23 cellular contexts compared by ENCODE assay signal in the genomic region with DNA sequence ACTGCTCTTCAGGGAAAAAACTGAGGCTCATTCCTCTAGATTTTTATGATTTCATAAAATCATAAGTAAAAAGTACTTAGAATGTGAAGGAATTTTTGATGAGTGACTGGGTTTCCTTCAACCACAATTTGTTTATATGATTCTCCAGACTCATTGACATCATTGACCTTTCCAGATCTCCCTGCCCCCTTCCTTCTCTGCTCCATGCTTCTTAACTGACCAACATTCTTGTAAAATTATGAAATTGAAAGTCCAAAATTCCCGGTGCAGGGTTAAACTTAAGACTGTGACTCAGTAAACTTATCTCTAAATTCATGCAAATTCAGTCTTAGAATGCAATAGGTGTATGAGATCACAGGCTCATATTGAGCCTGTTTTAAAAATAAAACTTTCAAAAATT.
A peak's percentile ranks its signal among the peaks of the same experiment; 100 is the strongest.
DNase-seq lines count a peak whose midpoint lies in the region; ATAC-seq and TF ChIP-seq lines count a peak whose summit lies in the region.
"Had no signal": no experiment of that assay in that cellular context is flagged by ENCODE, and none has a peak within 500 bp of the region (broad histone marks: within the 10 kb centered on the region; RNA-seq: fewer than 3 reads in every experiment).

No MANE protein-coding gene starts in this region.

- no peaks in the 10 kb centered on the region for H3K36me3 ChIP-seq in SJSA1
- H3K36me3 ChIP-seq in skeletal muscle satellite cell (ENCODE audit: insufficient read depth, low read length): no peaks in the 10 kb centered on the region
- H3K36me3 ChIP-seq in thyroid gland: no peaks in the 10 kb centered on the region
- H3K36me3 ChIP-seq: gastroesophageal sphincter, ovary had no signal

- no peak overlapping the region for H3K4me3 ChIP-seq in SJSA1
- peak overlapping the region; percentile 22 for H3K4me3 ChIP-seq in skeletal muscle satellite cell (ENCODE audit: low read length)
- no peak overlapping the region for H3K4me3 ChIP-seq in thyroid gland (replicated peaks in 1 of 3)
- H3K4me3 ChIP-seq: gastroesophageal sphincter, ovary, testis had no signal

- H3K4me1 ChIP-seq in SJSA1 (replicated peaks) (peaks cover 10% of the 10 kb centered on the region), skeletal muscle satellite cell (ENCODE audit: control insufficient read depth, insufficient read depth, low read length) (peaks cover 36% of the 10 kb centered on the region), thyroid gland (no peaks in the 10 kb centered on the region)
- H3K4me1 ChIP-seq: gastroesophageal sphincter had no signal

- H3K27me3 ChIP-seq in SJSA1 (replicated peaks) (no peaks in the 10 kb centered on the region), skeletal muscle satellite cell (ENCODE audit: control insufficient read depth, insufficient read depth, low read length) (no peaks in the 10 kb centered on the region), thyroid gland (no peaks in the 10 kb centered on the region)
- H3K27me3 ChIP-seq: gastroesophageal sphincter, ovary, testis had no signal

- no peaks in the 10 kb centered on the region for H3K9me3 ChIP-seq in SJSA1 (replicated peaks)
- H3K9me3 ChIP-seq in skeletal muscle satellite cell (replicated peaks; ENCODE audit: low read length): no peaks in the 10 kb centered on the region
- H3K9me3 ChIP-seq in thyroid gland: no peaks in the 10 kb centered on the region
- H3K9me3 ChIP-seq: gastroesophageal sphincter, ovary, testis had no signal

- TF ChIP-seq POLR2A in thyroid gland (IDR thresholded peaks at IDR 0.05): no peak

- no peak for TF ChIP-seq CTCF in thyroid gland (IDR thresholded peaks at IDR 0.05)

- H3K27ac ChIP-seq in SJSA1 (0 out of 2 replicates have a peak overlapping the region, but pooled peaks have one; percentile 33), thyroid gland (no peak overlapping the region)
- H3K27ac ChIP-seq: gastroesophageal sphincter, ovary, testis had no signal

- DNase-seq in EL (peak; percentile 96), SJSA1 (ENCODE audit: low read depth in 1 of 2, low spot score in 2 of 2) (peak in 1 of 2 experiments; percentile 8), fibroblast of peridontal ligament (ENCODE audit: extremely low read depth) (peak; percentile 94), NCI-H1930 (lab: John Stamatoyannopoulos, UW) (no peak), thyroid gland (no peak)
- DNase-seq: activated CD4-positive, alpha-beta T cell treated with anti-CD3 and anti-CD28 coated beads for 1 hour; activated T-cell treated with anti-CD3 and anti-CD28 coated beads, Interleukin-2, amount 50 U/mL, for 72 hours; AML-193; COR-L47; dermis blood vessel endothelial cell; DMS79 treated with DMSO at 0.1 percent for 48 hours; naive B cell; NCI-H1105 treated with DMSO at 0.1 percent for 48 hours; NCI-H2107; NCI-H69; ovary; right cardiac atrium; SW 1271; testis had no signal

- peak overlapping the region; percentile 62 for H3K9ac ChIP-seq in skeletal muscle satellite cell (ENCODE audit: low read depth, low read length)

- H3K4me2 ChIP-seq in skeletal muscle satellite cell (ENCODE audit: low read length): peak overlapping the region; percentile 72

- intact Hi-C loops in thyroid gland (cut with DNase I): no loop called here

- ATAC-seq in GM19395 (IDR thresholded peaks at IDR 0.05; ENCODE audit: unreplicated experiment): no peak
- ATAC-seq: activated naive CD4-positive, alpha-beta T cell treated with anti-CD3 and anti-CD28 coated beads, Interleukin-2, amount 50 U/mL, for 72 hours; activated T-cell treated with anti-CD3 and anti-CD28 coated beads, Interleukin-2, amount 50 U/mL, for 72 hours; gastroesophageal sphincter; right cardiac atrium had no signal

- 61 to 62% methylated on average over 1 of the region's 1 CpG for WGBS in thyroid gland, 2 donors

Comparison
In these comparisons a context has a peak if more than half of its experiments do, and no peak if none do; other contexts are left out.
1. DNase-seq: peak in EL (single experiment) and fibroblast of peridontal ligament (single experiment); none in NCI-H1930 (0 of 2) and thyroid gland (0 of 2).